Comparison of ENCODE assay signal across 1 cellular context in the genomic region with DNA sequence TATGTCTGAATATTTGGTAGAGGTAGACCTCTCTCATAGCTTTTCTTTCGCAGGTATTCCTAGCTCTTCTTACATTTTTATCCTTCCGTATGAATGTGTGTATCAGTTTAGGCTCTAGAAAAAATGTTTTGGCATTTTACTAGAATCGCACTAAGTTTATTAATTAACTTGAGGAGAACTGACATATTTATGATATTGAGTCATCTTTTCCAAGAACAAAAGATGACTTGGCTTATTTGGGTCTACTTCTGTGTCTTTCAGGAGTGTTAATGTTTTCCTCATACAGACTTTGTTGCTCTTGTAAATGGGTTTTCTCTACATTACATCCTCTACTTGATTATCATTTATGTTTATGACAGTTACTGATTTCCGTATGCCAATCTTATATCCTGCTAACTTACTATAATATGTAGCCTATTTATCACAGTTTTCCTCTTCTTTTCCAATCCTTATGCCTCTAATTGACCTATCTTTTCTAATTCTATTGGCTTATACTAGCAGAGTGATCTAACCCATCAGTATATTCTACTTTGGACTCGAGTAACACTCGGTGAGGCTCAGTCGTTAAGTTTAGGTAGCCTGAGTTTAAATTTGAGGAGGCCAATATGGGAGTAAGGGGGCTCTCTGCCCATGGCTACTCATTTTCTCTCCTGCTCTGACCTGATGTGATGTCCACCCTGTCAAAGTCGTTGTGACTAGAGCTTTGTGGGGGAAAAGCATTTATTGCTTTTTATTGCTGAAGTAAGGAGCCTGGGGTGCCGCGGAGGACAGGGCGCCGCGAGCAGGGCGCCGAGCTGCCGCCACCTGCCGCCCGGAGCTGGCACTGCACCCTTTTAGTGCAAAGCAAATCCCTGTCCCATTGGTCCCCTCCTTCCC.
TF ChIP-seq lines count a peak whose summit lies in the region.

No MANE protein-coding gene starts in this region.

TF ChIP-seq in H1, 55 proteins besides CTCF, POLR2A, EP300 and RAD21:
- peak; percentile 49; the same call in 1 of the 2 replicates for TF ChIP-seq YY1 (IDR thresholded peaks at IDR 0.05; ENCODE audit: low read depth, low read length)
- no peak for TF ChIP-seq CHD1 (IDR thresholded peaks at IDR 0.05; ENCODE audit: low read depth, low read length)
- peak; percentile 50; the same call in 1 of the 2 replicates for TF ChIP-seq GABPA (IDR thresholded peaks at IDR 0.05; ENCODE audit: borderline replicate concordance, insufficient read depth, low read length)
- no peak for TF ChIP-seq RNF2 (IDR thresholded peaks at IDR 0.05; ENCODE audit: borderline replicate concordance, low read depth, low read length, missing control alignments, poor library complexity, severe bottlenecking)
TF ChIP-seq in H1: peak in this region for 2.
